In genomic region chr1:201170533-201171062, GRCh38 we compare ENCODE assay signal across 1 cellular context.
TF ChIP-seq lines count a peak whose summit lies in the region.

No MANE protein-coding gene starts in this region.

TF ChIP-seq in K562, 482 proteins besides CTCF, POLR2A, EP300 and RAD21 (continued from another document and continues in another):
- TF ChIP-seq THAP12 (CRISPR knock-in tag; IDR thresholded peaks at IDR 0.05) (no peak), HLTF (IDR thresholded peaks at IDR 0.05) (no peak), THRB (CRISPR knock-in tag; conservative IDR thresholded peaks at IDR 0.05) (0 out of 2 replicates have a peak, but pooled peaks have one; percentile 32), CLOCK (CRISPR knock-in tag; IDR thresholded peaks at IDR 0.05; ENCODE audit: borderline replicate concordance) (no peak), MTF1 (CRISPR knock-in tag; IDR thresholded peaks at IDR 0.05; ENCODE audit: borderline replicate concordance) (0 out of 2 replicates have a peak, but pooled peaks have one; percentile 44), MAFG (tag; conservative IDR thresholded peaks at IDR 0.05) (peak; percentile 43; the same call in 1 of the 2 replicates), FOXO4 (CRISPR knock-in tag; IDR thresholded peaks at IDR 0.05) (no peak), IFI16 (CRISPR knock-in tag; IDR thresholded peaks at IDR 0.05) (0 out of 2 replicates have a peak, but pooled peaks have one; percentile 44), ZNF449 (CRISPR knock-in tag; IDR thresholded peaks at IDR 0.05) (peak; percentile 73), MAX (CRISPR knock-in tag; IDR thresholded peaks at IDR 0.05) (no peak), ZBTB11 (CRISPR knock-in tag; IDR thresholded peaks at IDR 0.05) (no peak), CEBPB (tag; IDR thresholded peaks at IDR 0.05) (peak; percentile 95), CBX1 (IDR thresholded peaks at IDR 0.05; ENCODE audit: low read depth) (peak; percentile 40; the same call in 1 of the 2 replicates), ZNF184 (CRISPR knock-in tag; IDR thresholded peaks at IDR 0.05) (no peak), MYBL2 (IDR thresholded peaks at IDR 0.05; ENCODE audit: low read depth) (no peak), MYBL2 (CRISPR knock-in tag; IDR thresholded peaks at IDR 0.05; ENCODE audit: borderline replicate concordance) (no peak), HES1 (IDR thresholded peaks at IDR 0.05; ENCODE audit: low read depth) (peak; percentile 60), HDAC2 (IDR thresholded peaks at IDR 0.05) (peak; percentile 95), MGA (IDR thresholded peaks at IDR 0.05) (peak; percentile 68), SETDB1 (IDR thresholded peaks at IDR 0.05; ENCODE audit: low read length) (no peak), ZNF384 (IDR thresholded peaks at IDR 0.05; ENCODE audit: low read depth, low read length) (peak; percentile 84), SMARCC2 (IDR thresholded peaks at IDR 0.05; ENCODE audit: low read depth) (no peak), HMGN3 (IDR thresholded peaks at IDR 0.05; ENCODE audit: borderline replicate concordance, extremely low read depth, insufficient read length, low read depth, low read length) (peak; percentile 61), CGGBP1 (CRISPR knock-in tag; IDR thresholded peaks at IDR 0.05) (no peak), NCOR1 (IDR thresholded peaks at IDR 0.05) (peak; percentile 35; the same call in 1 of the 2 replicates)
